In genomic region chr22:39267966-39268365, GRCh38 we compare ENCODE assay signal across 1 cellular context.
TF ChIP-seq lines count a peak whose summit lies in the region.

No MANE protein-coding gene starts in this region.

TF ChIP-seq in H1, 55 proteins besides CTCF, POLR2A, EP300 and RAD21:
- TF ChIP-seq SP2 (IDR thresholded peaks at IDR 0.05; ENCODE audit: low read length) (no peak), HDAC2 (IDR thresholded peaks at IDR 0.05; ENCODE audit: borderline replicate concordance in 1 of 2, low read depth in 2 of 2, low read length in 2 of 2) (no peak), SP4 (IDR thresholded peaks at IDR 0.05; ENCODE audit: low read length) (no peak), RNF2 (IDR thresholded peaks at IDR 0.05; ENCODE audit: borderline replicate concordance, low read depth, low read length, missing control alignments, poor library complexity, severe bottlenecking) (no peak), SP1 (IDR thresholded peaks at IDR 0.05; ENCODE audit: low read depth, low read length) (no peak), BRCA1 (IDR thresholded peaks at IDR 0.05; ENCODE audit: low read depth, low read length) (no peak), CHD1 (IDR thresholded peaks at IDR 0.05; ENCODE audit: low read depth, low read length) (no peak), POLR2AphosphoS5 (IDR thresholded peaks at IDR 0.05; ENCODE audit: low read depth, low read length) (no peak), POU5F1 (IDR thresholded peaks at IDR 0.05; ENCODE audit: low read depth, low read length) (no peak), GTF2F1 (IDR thresholded peaks at IDR 0.05; ENCODE audit: borderline replicate concordance, low read depth, low read length) (no peak), NRF1 (IDR thresholded peaks at IDR 0.05; ENCODE audit: low read depth, low read length) (no peak), SRF (IDR thresholded peaks at IDR 0.05; ENCODE audit: low read depth, low read length) (no peak)
- TF ChIP-seq, protein P1, sequence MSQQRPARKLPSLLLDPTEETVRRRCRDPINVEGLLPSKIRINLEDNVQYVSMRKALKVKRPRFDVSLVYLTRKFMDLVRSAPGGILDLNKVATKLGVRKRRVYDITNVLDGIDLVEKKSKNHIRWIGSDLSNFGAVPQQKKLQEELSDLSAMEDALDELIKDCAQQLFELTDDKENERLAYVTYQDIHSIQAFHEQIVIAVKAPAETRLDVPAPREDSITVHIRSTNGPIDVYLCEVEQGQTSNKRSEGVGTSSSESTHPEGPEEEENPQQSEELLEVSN (IDR thresholded peaks at IDR 0.05) = no peak
- TF ChIP-seq, protein P2, sequence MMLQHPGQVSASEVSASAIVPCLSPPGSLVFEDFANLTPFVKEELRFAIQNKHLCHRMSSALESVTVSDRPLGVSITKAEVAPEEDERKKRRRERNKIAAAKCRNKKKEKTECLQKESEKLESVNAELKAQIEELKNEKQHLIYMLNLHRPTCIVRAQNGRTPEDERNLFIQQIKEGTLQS (IDR thresholded peaks at IDR 0.05; ENCODE audit: insufficient read depth, low read depth, low read length) = no peak
